8 cellular contexts compared by ENCODE assay signal in the genomic region with DNA sequence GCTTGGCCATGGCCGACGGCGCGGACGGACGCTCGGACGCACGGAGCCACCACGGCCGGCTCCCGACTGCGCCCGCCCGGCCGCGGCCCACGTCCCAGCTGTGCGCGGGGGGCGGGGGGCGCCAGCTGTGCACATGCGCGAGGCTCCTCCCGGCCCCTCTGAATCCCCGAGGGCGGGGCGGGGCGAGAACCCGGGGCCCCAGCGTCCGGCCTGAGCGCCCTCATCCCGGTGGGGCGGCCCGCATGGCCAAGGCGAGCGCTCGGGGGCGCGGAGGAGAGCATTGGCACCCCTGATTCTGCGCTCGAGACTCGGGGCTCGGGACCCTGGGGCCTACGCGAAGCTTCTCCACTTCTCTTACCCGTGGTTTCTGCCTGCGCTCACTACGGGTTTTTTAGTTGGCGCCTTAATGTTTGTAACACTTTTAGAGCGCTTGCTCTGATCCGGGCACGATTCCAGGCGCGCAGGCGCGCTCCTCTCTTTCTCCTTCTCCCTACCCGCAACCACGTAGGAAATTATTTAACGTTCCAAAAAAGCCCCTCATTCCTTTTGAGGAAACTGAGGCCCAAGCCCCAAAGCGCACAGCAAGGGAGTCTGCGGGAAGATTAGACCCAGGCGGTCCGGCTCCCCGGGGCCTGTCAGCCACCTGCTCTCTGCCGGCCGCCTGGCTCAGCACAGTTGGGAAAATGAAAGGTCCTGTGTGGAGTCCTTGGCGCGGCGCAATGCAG. TPM values are rescaled to one million over a fixed set of nuclear protein-coding genes. Genes with fewer than 3 reads are reported as not detected.
DNase-seq lines count a peak whose midpoint lies in the region; TF ChIP-seq lines count a peak whose summit lies in the region.

A gene with protein sequence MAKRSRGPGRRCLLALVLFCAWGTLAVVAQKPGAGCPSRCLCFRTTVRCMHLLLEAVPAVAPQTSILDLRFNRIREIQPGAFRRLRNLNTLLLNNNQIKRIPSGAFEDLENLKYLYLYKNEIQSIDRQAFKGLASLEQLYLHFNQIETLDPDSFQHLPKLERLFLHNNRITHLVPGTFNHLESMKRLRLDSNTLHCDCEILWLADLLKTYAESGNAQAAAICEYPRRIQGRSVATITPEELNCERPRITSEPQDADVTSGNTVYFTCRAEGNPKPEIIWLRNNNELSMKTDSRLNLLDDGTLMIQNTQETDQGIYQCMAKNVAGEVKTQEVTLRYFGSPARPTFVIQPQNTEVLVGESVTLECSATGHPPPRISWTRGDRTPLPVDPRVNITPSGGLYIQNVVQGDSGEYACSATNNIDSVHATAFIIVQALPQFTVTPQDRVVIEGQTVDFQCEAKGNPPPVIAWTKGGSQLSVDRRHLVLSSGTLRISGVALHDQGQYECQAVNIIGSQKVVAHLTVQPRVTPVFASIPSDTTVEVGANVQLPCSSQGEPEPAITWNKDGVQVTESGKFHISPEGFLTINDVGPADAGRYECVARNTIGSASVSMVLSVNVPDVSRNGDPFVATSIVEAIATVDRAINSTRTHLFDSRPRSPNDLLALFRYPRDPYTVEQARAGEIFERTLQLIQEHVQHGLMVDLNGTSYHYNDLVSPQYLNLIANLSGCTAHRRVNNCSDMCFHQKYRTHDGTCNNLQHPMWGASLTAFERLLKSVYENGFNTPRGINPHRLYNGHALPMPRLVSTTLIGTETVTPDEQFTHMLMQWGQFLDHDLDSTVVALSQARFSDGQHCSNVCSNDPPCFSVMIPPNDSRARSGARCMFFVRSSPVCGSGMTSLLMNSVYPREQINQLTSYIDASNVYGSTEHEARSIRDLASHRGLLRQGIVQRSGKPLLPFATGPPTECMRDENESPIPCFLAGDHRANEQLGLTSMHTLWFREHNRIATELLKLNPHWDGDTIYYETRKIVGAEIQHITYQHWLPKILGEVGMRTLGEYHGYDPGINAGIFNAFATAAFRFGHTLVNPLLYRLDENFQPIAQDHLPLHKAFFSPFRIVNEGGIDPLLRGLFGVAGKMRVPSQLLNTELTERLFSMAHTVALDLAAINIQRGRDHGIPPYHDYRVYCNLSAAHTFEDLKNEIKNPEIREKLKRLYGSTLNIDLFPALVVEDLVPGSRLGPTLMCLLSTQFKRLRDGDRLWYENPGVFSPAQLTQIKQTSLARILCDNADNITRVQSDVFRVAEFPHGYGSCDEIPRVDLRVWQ (N-terminal part only) (minus strand): TSS at position 70 of the 725 bp plus-strand sequence. CDS start 60 bp downstream, at position 10.

- H3K4me1 ChIP-seq in tibial nerve, result peaks cover 0 to 36% (median 13%) of the 10 kb centered on the region in 4 donors

- DNase-seq in EL (peak; percentile 77), NCI-H345 treated with DMSO at 0.1 percent for 48 hours (lab: John Stamatoyannopoulos, UW; ENCODE audit: unreplicated experiment) (peak; percentile 74), ecto neural progenitor cell (ENCODE audit: low spot score) (peak; percentile 78), lung microvascular endothelial cell (ENCODE audit: low read depth in 2 of 2) (peak; percentile 64), tibial nerve (ENCODE audit: low spot score in 2 of 2) (peak in 1 of 2 donors; percentile 35), medulla oblongata (ENCODE audit: extremely low spot score) (no peak), erythroblast (lab: John Stamatoyannopoulos, UW) (no peak), DMS114 treated with DMSO at 0.1 percent for 48 hours (lab: John Stamatoyannopoulos, UW; ENCODE audit: unreplicated experiment) (no peak)

- no peaks in the 10 kb centered on the region for H3K9me3 ChIP-seq in tibial nerve

- TF ChIP-seq POLR2A in tibial nerve (IDR thresholded peaks at IDR 0.05), result peak in 1 of 2 donors; percentile 58
- no peak for TF ChIP-seq POLR2A in erythroblast (IDR thresholded peaks at IDR 0.05; ENCODE audit: low read length)

- H3K4me3 ChIP-seq in tibial nerve, result peak within 1 kb of the TSS; percentile 63 to 87 (median 80)

- no peaks in the 10 kb centered on the region for H3K36me3 ChIP-seq in tibial nerve

- H3K27ac ChIP-seq in tibial nerve, result peak within 1 kb of the TSS; percentile 88 to 97 (median 92)

- TF ChIP-seq EP300 in tibial nerve (IDR thresholded peaks at IDR 0.05), result peak in 1 of 2 donors; percentile 10

- no peak for TF ChIP-seq CTCF in tibial nerve (IDR thresholded peaks at IDR 0.05)

- 1 to 2% methylated on average over 39 to 41 of the region's 71 CpGs for WGBS in tibial nerve, 2 donors

- H3K27me3 ChIP-seq in tibial nerve, result no peaks in the 10 kb centered on the region

RNA-seq across cellular contexts. Expression of the gene that starts here (rescaled TPM):
- total RNA-seq in lung microvascular endothelial cell, result 140 and 179 TPM in 2 replicates
- total RNA-seq in tibial nerve, result 10 to 100 TPM; 40.4 to 72.6 (median 52.4) TPM

Comparison
In these comparisons a context has a peak if more than half of its experiments do, and no peak if none do; other contexts are left out.
1. DNase-seq: peak in EL (single experiment), NCI-H345 treated with DMSO at 0.1 percent for 48 hours (single experiment), ecto neural progenitor cell (single experiment) and lung microvascular endothelial cell (2 of 2); none in medulla oblongata (single experiment), erythroblast (0 of 2) and DMS114 treated with DMSO at 0.1 percent for 48 hours (single experiment).